ENCODE assay signal across 29 cellular contexts in genomic region chr9:132124800-132125199, GRCh38.
"Had no signal": no experiment of that assay in that cellular context is flagged by ENCODE, and none has a peak within 500 bp of the region (broad histone marks: within the 10 kb centered on the region; RNA-seq: fewer than 3 reads in every experiment).

No MANE protein-coding gene starts in this region.

- H3K4me1 ChIP-seq: suprapubic skin, testis, tibial artery, transverse colon, uterus, vagina had no signal

- ATAC-seq: stimulated activated effector memory CD8-positive, alpha-beta T cell treated with anti-CD3 and anti-CD28 coated beads, Interleukin-12 subunit alpha, Interleukin-12 subunit beta, amount 100 ng/mL, for 72 hours; stimulated activated memory B cell treated with anti-CD40 and anti-IgM and Interleukin-4, amounts not matched to agents 10 μg/mL and 1 μg/mL and 100 μg/mL, for 72 hours; stimulated activated naive B cell treated with anti-CD40 and anti-IgM and Interleukin-4, amounts not matched to agents 10 μg/mL and 1 μg/mL and 100 μg/mL, for 72 hours; stimulated activated naive CD8-positive, alpha-beta T cell treated with anti-CD3 and anti-CD28 coated beads, Interleukin-15, amount 100 ng/mL, for 72 hours; stimulated activated naive CD8-positive, alpha-beta T cell treated with anti-CD3 and anti-CD28 coated beads, Interleukin-15, Interleukin-2, amounts not matched to agents 100 U/mL and 50 U/mL, for 24 hours; upper lobe of right lung had no signal

- H3K27me3 ChIP-seq: testis, thyroid gland, upper lobe of left lung, uterus, vagina had no signal

- H3K27ac ChIP-seq: stomach, suprapubic skin, testis, thoracic aorta, thyroid gland, tibial artery, tibial nerve, transverse colon, upper lobe of left lung, upper lobe of right lung, uterus, vagina had no signal

- H3K4me3 Mint-ChIP-seq: stimulated activated effector memory CD8-positive, alpha-beta T cell treated with anti-CD3 and anti-CD28 coated beads, Interleukin-12 subunit alpha, Interleukin-12 subunit beta, amount 100 ng/mL, for 72 hours; stimulated activated memory B cell treated with anti-CD40 and anti-IgM and Interleukin-4, amounts not matched to agents 10 μg/mL and 1 μg/mL and 100 μg/mL, for 72 hours; stimulated activated naive B cell treated with anti-CD40 and anti-IgM and Interleukin-4, amounts not matched to agents 10 μg/mL and 1 μg/mL and 100 μg/mL, for 72 hours; stimulated activated naive CD8-positive, alpha-beta T cell treated with anti-CD3 and anti-CD28 coated beads, Interleukin-15, amount 100 ng/mL, for 72 hours; stimulated activated naive CD8-positive, alpha-beta T cell treated with anti-CD3 and anti-CD28 coated beads, Interleukin-15, Interleukin-2, amounts not matched to agents 100 ng/mL and 50 ng/mL, for 24 hours; type B pancreatic cell had no signal

- H3K9me3 Mint-ChIP-seq: stimulated activated effector memory CD8-positive, alpha-beta T cell treated with anti-CD3 and anti-CD28 coated beads, Interleukin-12 subunit alpha, Interleukin-12 subunit beta, amount 100 ng/mL, for 72 hours; stimulated activated naive B cell treated with anti-CD40 and anti-IgM and Interleukin-4, amounts not matched to agents 10 μg/mL and 1 μg/mL and 100 μg/mL, for 72 hours; stimulated activated naive CD8-positive, alpha-beta T cell treated with anti-CD3 and anti-CD28 coated beads, Interleukin-15, Interleukin-2, amounts not matched to agents 100 ng/mL and 50 ng/mL, for 24 hours; type B pancreatic cell had no signal

- H3K27ac Mint-ChIP-seq: stimulated activated effector memory CD8-positive, alpha-beta T cell treated with anti-CD3 and anti-CD28 coated beads, Interleukin-12 subunit alpha, Interleukin-12 subunit beta, amount 100 ng/mL, for 72 hours; stimulated activated memory B cell treated with anti-CD40 and anti-IgM and Interleukin-4, amounts not matched to agents 10 μg/mL and 1 μg/mL and 100 μg/mL, for 72 hours; stimulated activated naive B cell treated with anti-CD40 and anti-IgM and Interleukin-4, amounts not matched to agents 10 μg/mL and 1 μg/mL and 100 μg/mL, for 72 hours; stimulated activated naive CD8-positive, alpha-beta T cell treated with anti-CD3 and anti-CD28 coated beads, Interleukin-15, amount 100 ng/mL, for 72 hours; stimulated activated naive CD8-positive, alpha-beta T cell treated with anti-CD3 and anti-CD28 coated beads, Interleukin-15, Interleukin-2, amounts not matched to agents 100 ng/mL and 50 ng/mL, for 24 hours; type B pancreatic cell had no signal

- H3K9me3 ChIP-seq: stomach, suprapubic skin, testis, thoracic aorta, thyroid gland, tibial artery, tibial nerve, transverse colon, upper lobe of left lung, upper lobe of right lung, uterus, vagina had no signal

- H3K36me3 ChIP-seq: stomach, suprapubic skin, thoracic aorta, thyroid gland, tibial artery, tibial nerve, transverse colon, upper lobe of left lung, upper lobe of right lung, uterus, vagina had no signal

- H3K36me3 Mint-ChIP-seq: stimulated activated effector memory CD8-positive, alpha-beta T cell treated with anti-CD3 and anti-CD28 coated beads, Interleukin-12 subunit alpha, Interleukin-12 subunit beta, amount 100 ng/mL, for 72 hours; stimulated activated memory B cell treated with anti-CD40 and anti-IgM and Interleukin-4, amounts not matched to agents 10 μg/mL and 1 μg/mL and 100 μg/mL, for 72 hours; stimulated activated naive B cell treated with anti-CD40 and anti-IgM and Interleukin-4, amounts not matched to agents 10 μg/mL and 1 μg/mL and 100 μg/mL, for 72 hours; type B pancreatic cell had no signal

- FAIRE-seq: urothelium cell line had no signal

- H3K4me3 ChIP-seq: stomach, suprapubic skin, testis, thoracic aorta, thyroid gland, tibial artery, tibial nerve, transverse colon, upper lobe of left lung, upper lobe of right lung, uterus, vagina had no signal

- DNase-seq: stimulated activated CD4-positive, alpha-beta T cell treated with anti-CD3 and anti-CD28 coated beads, Interleukin-2, amount 100 ng/mL, for 48 hours; stimulated activated CD4-positive, alpha-beta T cell treated with anti-CD3 and anti-CD28 coated beads, Interleukin-4, amount 100 ng/mL, for 1 hour; stimulated activated CD4-positive, alpha-beta T cell treated with anti-CD3 and anti-CD28 coated beads, Interleukin-4, amount 100 ng/mL, for 24 hours; stimulated activated CD4-positive, alpha-beta T cell treated with anti-CD3 and anti-CD28 coated beads, Interleukin-4, amount 100 ng/mL, for 4 hours; stimulated activated CD8-positive, alpha-beta memory T cell treated with anti-CD3 and anti-CD28 coated beads, Interleukin-4, amount 100 ng/mL, for 48 hours; stimulated activated naive B cell treated with anti-CD40 and anti-IgM and Interleukin-4, amounts not matched to agents 10 μg/mL and 1 μg/mL and 100 μg/mL, for 72 hours; stimulated activated naive CD4-positive, alpha-beta T cell; stimulated activated naive CD4-positive, alpha-beta T cell treated with Interleukin-2 at 50 U/mL for 16 hours; stimulated activated naive CD8-positive, alpha-beta T cell treated with anti-CD3 and anti-CD28 coated beads, Interleukin-15, amount 100 ng/mL, for 72 hours; stimulated activated naive CD8-positive, alpha-beta T cell treated with anti-CD3 and anti-CD28 coated beads, Interleukin-15, Interleukin-2, amounts not matched to agents 100 U/mL and 50 U/mL, for 24 hours; stomach; substantia nigra; testis; thyroid gland; tibial artery; transverse colon; trophoblast cell; upper lobe of left lung; upper lobe of right lung; uterus had no signal
